In the genomic region with DNA sequence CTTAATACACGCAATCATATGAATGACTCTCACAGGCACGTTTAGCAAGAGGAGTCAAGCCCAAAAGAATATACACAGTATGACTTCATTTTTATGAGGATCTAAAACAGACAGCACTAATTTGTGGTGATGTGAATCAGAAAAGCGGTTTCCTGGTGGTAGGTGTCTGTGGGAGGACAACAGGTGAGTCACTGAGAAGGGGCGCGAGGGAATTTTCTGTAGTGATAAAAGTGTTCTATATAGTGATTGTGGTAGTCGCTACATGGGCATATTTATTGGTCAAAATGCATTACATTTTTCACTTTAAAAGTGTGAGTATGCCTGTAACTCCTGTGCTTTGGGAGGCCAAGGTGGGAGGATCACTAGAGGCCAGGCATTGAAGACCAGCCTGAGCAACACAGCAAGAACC, we compare ENCODE assay signal across 11 cellular contexts. TPM values are rescaled to one million over a fixed set of nuclear protein-coding genes. Genes with fewer than 3 reads are reported as not detected.
DNase-seq lines count a peak whose midpoint lies in the region; ATAC-seq lines count a peak whose summit lies in the region.
"Had no signal": no experiment of that assay in that cellular context is flagged by ENCODE, and none has a peak within 500 bp of the region (broad histone marks: within the 10 kb centered on the region; RNA-seq: fewer than 3 reads in every experiment).

No MANE protein-coding gene starts in this region.

- H3K27me3 Mint-ChIP-seq in activated naive CD4-positive, alpha-beta T cell treated with anti-CD3 and anti-CD28 coated beads, Interleukin-2, amount 50 U/mL, for 24 hours, result peaks cover 2% of the 10 kb centered on the region

- ATAC-seq in GM21786 (IDR thresholded peaks at IDR 0.05; ENCODE audit: unreplicated experiment) (no peak), left ventricle myocardium superior (no peak)

- H3K9me3 ChIP-seq in MG63, result peaks cover 7% of the 10 kb centered on the region

- no peaks in the 10 kb centered on the region for H3K27me3 ChIP-seq in MG63

- H3K4me3 ChIP-seq in MG63, result no peak overlapping the region

- H3K4me3 Mint-ChIP-seq in activated naive CD4-positive, alpha-beta T cell treated with anti-CD3 and anti-CD28 coated beads, Interleukin-2, amount 50 U/mL, for 24 hours, result peak overlapping the region; percentile 0

- in situ Hi-C loops in ACHN (cut with HindIII; ENCODE audit: low pct_ligation_motif_present, low pct_unique_long_range_greater_than_20kb, low sequenced_read_pairs), result no loop called here

- intact Hi-C loops in left ventricle myocardium superior (cut with micrococcal nuclease), result no loop called here

- H3K27ac Mint-ChIP-seq in activated naive CD4-positive, alpha-beta T cell treated with anti-CD3 and anti-CD28 coated beads, Interleukin-2, amount 50 U/mL, for 24 hours, result peak overlapping the region; percentile 5

- H3K36me3 Mint-ChIP-seq in activated naive CD4-positive, alpha-beta T cell treated with anti-CD3 and anti-CD28 coated beads, Interleukin-2, amount 50 U/mL, for 24 hours, result no peaks in the 10 kb centered on the region

- H3K9me3 Mint-ChIP-seq in activated naive CD4-positive, alpha-beta T cell treated with anti-CD3 and anti-CD28 coated beads, Interleukin-2, amount 50 U/mL, for 24 hours, result no peaks in the 10 kb centered on the region

- peaks cover 33% of the 10 kb centered on the region for H3K4me1 Mint-ChIP-seq in activated naive CD4-positive, alpha-beta T cell treated with anti-CD3 and anti-CD28 coated beads, Interleukin-2, amount 50 U/mL, for 24 hours

- H3K36me3 ChIP-seq in MG63, result no peaks in the 10 kb centered on the region

- DNase-seq in MG63 (peak; percentile 16), NCI-H1092 treated with DMSO at 0.1 percent for 48 hours (lab: John Stamatoyannopoulos, UW) (no peak), ACHN (no peak), left ventricle myocardium superior (no peak)
- DNase-seq in activated CD4-positive, alpha-beta T cell treated with anti-CD3 and anti-CD28 coated beads, Interleukin-2, amount 50 U/mL, for 24 hours (ENCODE audit: low read depth in 1 of 2, low spot score in 1 of 2), result peak; percentile 6 to 61
- peak; percentile 31 for DNase-seq in stimulated activated CD4-positive, alpha-beta T cell treated with anti-CD3 and anti-CD28 coated beads, Interleukin-2, amount 100 ng/mL, for 4 hours (ENCODE audit: low read depth)
- DNase-seq: hippocampal formation, NCI-H187 treated with DMSO at 0.1 percent for 48 hours, T-helper 9 cell had no signal

RNA-seq across cellular contexts. Expression of gene TNRC6A, which starts 7.6 kb away (rescaled TPM):
- total RNA-seq in MG63 (2014; rRNA removed; shearing (Covaris generic); ENCODE audit: low replicate concordance), result 9.2 and 12.7 TPM in 2 replicates
- 37.0 TPM for total RNA-seq in left ventricle myocardium superior

Comparison
In these comparisons a context has a peak if more than half of its experiments do, and no peak if none do; other contexts are left out.
1. DNase-seq: peak in MG63 (single experiment), activated CD4-positive, alpha-beta T cell treated with anti-CD3 and anti-CD28 coated beads, Interleukin-2, amount 50 U/mL, for 24 hours (2 of 2) and stimulated activated CD4-positive, alpha-beta T cell treated with anti-CD3 and anti-CD28 coated beads, Interleukin-2, amount 100 ng/mL, for 4 hours (single experiment); none in NCI-H1092 treated with DMSO at 0.1 percent for 48 hours (single experiment), ACHN (single experiment) and left ventricle myocardium superior (single experiment).